ENCODE assay signal across 5 cellular contexts in genomic region chr7:141737118-141737835, GRCh38. TPM values are rescaled to one million over a fixed set of nuclear protein-coding genes. Genes with fewer than 3 reads are reported as not detected.
DNase-seq lines count a peak whose midpoint lies in the region; ATAC-seq and TF ChIP-seq lines count a peak whose summit lies in the region.

No MANE protein-coding gene starts in this region.

- H3K4me1 ChIP-seq in HUES64 (ENCODE audit: insufficient read depth, low read length) (peaks cover 16% of the 10 kb centered on the region), hepatocyte (ENCODE audit: insufficient read depth) (peaks cover 8% of the 10 kb centered on the region), upper lobe of right lung (peaks cover 20% of the 10 kb centered on the region)

- H3K4me3 ChIP-seq in HUES64 (ENCODE audit: low read length) = peak overlapping the region; percentile 96
- H3K4me3 ChIP-seq in hepatocyte = peak overlapping the region; percentile 39
- peak overlapping the region; percentile 58 for H3K4me3 ChIP-seq in upper lobe of right lung

- peak overlapping the region; percentile 77 for H3K4me2 ChIP-seq in hepatocyte

- peaks cover 32% of the 10 kb centered on the region for H3K79me2 ChIP-seq in hepatocyte

- intact Hi-C loops in upper lobe of right lung (cut with DNase I) = no loop called here

- peak overlapping the region; percentile 37; the same call in 1 of the 2 replicates for H3K9ac ChIP-seq in HUES64 (ENCODE audit: low read depth, low read length)

- DNase-seq in T-helper 22 cell (ENCODE audit: low read depth) = peak; percentile 15
- DNase-seq in hepatocyte (ENCODE audit: low spot score) = peak; percentile 34
- DNase-seq in upper lobe of right lung = no peak

- ATAC-seq in upper lobe of right lung (peak; percentile 25), HG03469 (IDR thresholded peaks at IDR 0.05; ENCODE audit: unreplicated experiment) (no peak)

- H3K27me3 ChIP-seq in HUES64 (ENCODE audit: insufficient read depth, low read length) = no peaks in the 10 kb centered on the region
- no peaks in the 10 kb centered on the region for H3K27me3 ChIP-seq in hepatocyte
- H3K27me3 ChIP-seq in upper lobe of right lung = no peaks in the 10 kb centered on the region

- H3K36me3 ChIP-seq in HUES64 (ENCODE audit: insufficient read depth, low read length) (peaks cover 34% of the 10 kb centered on the region), hepatocyte (replicated peaks; ENCODE audit: insufficient read depth, low read depth) (no peaks in the 10 kb centered on the region), upper lobe of right lung (peaks cover 26% of the 10 kb centered on the region)

- H3K27ac ChIP-seq in HUES64 (ENCODE audit: low read depth, low read length) (no peak overlapping the region), hepatocyte (peak overlapping the region; percentile 82), upper lobe of right lung (peak overlapping the region; percentile 90)

- H2AFZ ChIP-seq in hepatocyte = peak overlapping the region; percentile 84

- no peaks in the 10 kb centered on the region for H4K20me1 ChIP-seq in hepatocyte (ENCODE audit: insufficient read depth, poor library complexity, severe bottlenecking)

- no peaks in the 10 kb centered on the region for H3K9me3 ChIP-seq in HUES64 (ENCODE audit: insufficient read depth, low read depth, low read length)
- H3K9me3 ChIP-seq in hepatocyte (ENCODE audit: low read depth) = no peaks in the 10 kb centered on the region
- H3K9me3 ChIP-seq in upper lobe of right lung = no peaks in the 10 kb centered on the region

- TF ChIP-seq CTCF in hepatocyte (IDR thresholded peaks at IDR 0.05; ENCODE audit: poor library complexity) = no peak
- no peak for TF ChIP-seq CTCF in upper lobe of right lung (IDR thresholded peaks at IDR 0.05)

- no peaks in the 10 kb centered on the region for H3K9me2 ChIP-seq in hepatocyte (replicated peaks; ENCODE audit: insufficient read depth)

- WGBS in HUES64 = 94% methylated on average over 9 of the region's 11 CpGs
- WGBS in hepatocyte (ENCODE audit: low lambda C conversion rate, missing lambda C conversion rate) = 76% methylated on average over 10 of the region's 11 CpGs

RNA-seq across cellular contexts. Expression of gene SSBP1, which starts 0.9 kb away (rescaled TPM):
- 250 TPM for polyA plus RNA-seq in HUES64 (2013, experiment 1 of 2)
- 255 TPM for polyA plus RNA-seq in HUES64 (2013, experiment 2 of 2)
- total RNA-seq in hepatocyte = 153 and 186 TPM in 2 replicates
- 212 and 220 TPM in 2 replicates for polyA plus RNA-seq in hepatocyte
- total RNA-seq in upper lobe of right lung = 64.9 TPM

RNA-seq across cellular contexts. Expression of gene TAS2R3, which starts 26.6 kb away (rescaled TPM):
- polyA plus RNA-seq in HUES64 (2013, experiment 1 of 2) = not detected
- 0.25 TPM for polyA plus RNA-seq in HUES64 (2013, experiment 2 of 2)
- total RNA-seq in hepatocyte = 0.87 and 1.3 TPM in 2 replicates
- polyA plus RNA-seq in hepatocyte = not detected in 2 replicates
- 1.6 TPM for total RNA-seq in upper lobe of right lung

RNA-seq across cellular contexts. Expression of gene WEE2, which starts 29.1 kb away (rescaled TPM):
- not detected for polyA plus RNA-seq in HUES64 (2013, experiment 1 of 2)
- polyA plus RNA-seq in HUES64 (2013, experiment 2 of 2) = not detected
- total RNA-seq in hepatocyte (3.6 and 3.7 TPM in 2 replicates), upper lobe of right lung (not detected)
- polyA plus RNA-seq in hepatocyte = 0.60 and 0.89 TPM in 2 replicates

RNA-seq across cellular contexts. Expression of gene DENND11, which starts 35.3 kb away (rescaled TPM):
- 13.4 TPM for polyA plus RNA-seq in HUES64 (2013, experiment 1 of 2)
- 14.1 TPM for polyA plus RNA-seq in HUES64 (2013, experiment 2 of 2)
- total RNA-seq in hepatocyte (29.1 and 29.5 TPM in 2 replicates), upper lobe of right lung (40.2 TPM)
- polyA plus RNA-seq in hepatocyte = 4.0 and 5.6 TPM in 2 replicates

RNA-seq across cellular contexts. Expression of gene TAS2R4, which starts 39.2 kb away (rescaled TPM):
- polyA plus RNA-seq in HUES64 (2013, experiment 1 of 2) = 0.10 TPM
- not detected for polyA plus RNA-seq in HUES64 (2013, experiment 2 of 2)
- total RNA-seq in hepatocyte (1.9 and 2.6 TPM in 2 replicates), upper lobe of right lung (2.2 TPM)
- not detected in 2 replicates for polyA plus RNA-seq in hepatocyte

Comparison
In these comparisons a context has a peak if more than half of its experiments do, and no peak if none do; other contexts are left out.
1. H3K4me3 ChIP-seq: peak in every context shown above with its lines; median percentile 96 in HUES64; 58 in upper lobe of right lung; 39 in hepatocyte.